Comparison of ENCODE assay signal across 18 cellular contexts in the genomic region with DNA sequence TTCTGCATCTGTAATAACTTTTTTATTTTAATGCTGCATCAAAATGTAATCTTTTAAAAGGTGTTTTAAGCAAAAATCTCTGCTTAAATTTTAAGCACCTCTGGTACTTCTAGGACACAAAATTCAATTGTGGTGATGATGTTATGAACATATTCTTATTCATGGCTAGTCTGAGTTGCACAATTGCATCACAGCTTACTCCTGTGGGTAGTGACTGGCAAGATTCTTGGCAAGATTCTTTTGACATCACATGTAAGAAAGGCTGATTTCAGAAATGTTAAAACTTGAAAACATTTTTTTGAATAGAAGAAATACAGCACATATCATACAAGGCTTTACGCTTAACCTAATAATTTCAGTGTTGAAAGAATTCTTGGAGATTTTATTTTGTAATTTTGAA.
"Had no signal": no experiment of that assay in that cellular context is flagged by ENCODE, and none has a peak within 500 bp of the region (broad histone marks: within the 10 kb centered on the region; RNA-seq: fewer than 3 reads in every experiment).

No MANE protein-coding gene starts in this region.

- H3K27me3 ChIP-seq: foreskin keratinocyte, transverse colon had no signal

- H3K4me3 ChIP-seq: transverse colon had no signal

- ATAC-seq: activated CD8-positive, alpha-beta T cell treated with anti-CD3 and anti-CD28 coated beads, Interleukin-2, amount 10 ng/mL, durations not matched to agents 7 days and 5 days; activated T-cell treated with anti-CD3 and anti-CD28 coated beads, Interleukin-2, amount 50 U/mL, for 72 hours; effector memory CD8-positive, alpha-beta T cell; foreskin keratinocyte; right cardiac atrium; T-helper 17 cell; WTC11 had no signal

- DNase-seq: activated CD4-positive, alpha-beta T cell treated with anti-CD3 and anti-CD28 coated beads, Interleukin-2, amount 10 ng/mL, durations not matched to agents 24 days and 14 days; activated CD8-positive, alpha-beta memory T cell treated with anti-CD3 and anti-CD28 coated beads, Interleukin-2, amount 50 U/mL, for 4 hours; activated CD8-positive, alpha-beta T cell treated with anti-CD3 and anti-CD28 coated beads, Interleukin-2, amount 10 ng/mL, durations not matched to agents 7 days and 5 days; activated gamma-delta T cell; activated T-cell treated with anti-CD3 and anti-CD28 coated beads, Interleukin-2, amount 50 U/mL, for 72 hours; dermis blood vessel endothelial cell; effector memory CD8-positive, alpha-beta T cell; foreskin keratinocyte; nephron progenitor cell; right cardiac atrium; small intestine; stimulated activated CD4-positive, alpha-beta T cell treated with anti-CD3 and anti-CD28 coated beads, Interleukin-4, amount 100 ng/mL, for 24 hours; stimulated activated naive CD4-positive, alpha-beta T cell; substantia nigra; T-helper 17 cell; transverse colon had no signal

- H3K4me1 ChIP-seq: foreskin keratinocyte, transverse colon had no signal

- H3K27ac ChIP-seq: epithelial cell of prostate, foreskin keratinocyte, transverse colon had no signal

- H3K36me3 ChIP-seq: transverse colon had no signal
